26 cellular contexts compared by ENCODE assay signal in genomic region chr2:159753797-159754196, GRCh38. TPM values are rescaled to one million over a fixed set of nuclear protein-coding genes. Genes with fewer than 3 reads are reported as not detected.
DNase-seq lines count a peak whose midpoint lies in the region; ATAC-seq, FAIRE-seq and TF ChIP-seq lines count a peak whose summit lies in the region.
"Had no signal": no experiment of that assay in that cellular context is flagged by ENCODE, and none has a peak within 500 bp of the region (broad histone marks: within the 10 kb centered on the region; RNA-seq: fewer than 3 reads in every experiment).

No MANE protein-coding gene starts in this region.

- no peak for TF ChIP-seq POLR2A in K562 (conservative IDR thresholded peaks at IDR 0.05)

- H3K4me3 Mint-ChIP-seq in GM23338 = no peak overlapping the region
- H3K4me3 Mint-ChIP-seq: activated CD8-positive, alpha-beta memory T cell treated with anti-CD3 and anti-CD28 coated beads, Interleukin-2, amount 10 ng/mL, durations not matched to agents 7 days and 5 days; activated naive CD8-positive, alpha-beta T cell treated with anti-CD3 and anti-CD28 coated beads for 36 hours; activated T-helper 1 cell treated with anti-CD3 and anti-CD28 coated beads, Interleukin-12 subunit alpha, Interleukin-12 subunit beta, Interleukin-2, Interleukin-4 antibody, amounts not matched to agents 30 ng/mL and 10 ng/mL and 1 ng/mL, durations not matched to agents 14 hours and 24 hours and 36 hours; nephron; stimulated activated naive CD8-positive, alpha-beta T cell treated with anti-CD3 and anti-CD28 coated beads, Interleukin-15, Interleukin-2, amounts not matched to agents 100 ng/mL and 50 ng/mL, for 24 hours had no signal

- CTCF ChIA-PET in K562 (lab: Yijun Ruan, JAX; ENCODE audit: low intra/inter-chr PET ratio) (no interaction called here), GM10248 (lab: Yijun Ruan, JAX) (interaction anchor here (1.4 to 2.0 kb wide), 3 partner anchors 9 to 42 kb away, joined by 4 to 7 read pairs (median 6); partner anchors contain the start of gene MARCHF7)

- no peaks in the 10 kb centered on the region for H3K9me2 ChIP-seq in GM23338 (ENCODE audit: insufficient read depth)

- H4K20me1 ChIP-seq in GM23338 (replicated peaks; ENCODE audit: insufficient read depth) = peaks cover 19% of the 10 kb centered on the region
- no peaks in the 10 kb centered on the region for H4K20me1 ChIP-seq in K562 (replicated peaks; ENCODE audit: control insufficient read depth, insufficient read depth, low read length)

- H3K4me2 ChIP-seq in GM23338 = no peak overlapping the region
- H3K4me2 ChIP-seq in K562 (ENCODE audit: insufficient read depth, low read length) = no peak overlapping the region

- H3F3A ChIP-seq in GM23338 (replicated peaks; ENCODE audit: low read depth) = no peaks in the 10 kb centered on the region; the same call in 1 of the 2 replicates

- H3K9me3 Mint-ChIP-seq in GM23338 = no peaks in the 10 kb centered on the region
- H3K9me3 Mint-ChIP-seq: activated naive CD8-positive, alpha-beta T cell treated with anti-CD3 and anti-CD28 coated beads for 36 hours; activated T-helper 1 cell treated with anti-CD3 and anti-CD28 coated beads, Interleukin-12 subunit alpha, Interleukin-12 subunit beta, Interleukin-2, Interleukin-4 antibody, amounts not matched to agents 30 ng/mL and 10 ng/mL and 1 ng/mL, durations not matched to agents 14 hours and 24 hours and 36 hours; nephron; stimulated activated naive CD8-positive, alpha-beta T cell treated with anti-CD3 and anti-CD28 coated beads, Interleukin-15, Interleukin-2, amounts not matched to agents 100 ng/mL and 50 ng/mL, for 24 hours had no signal

- in situ Hi-C loops in K562 (cut with MboI) = no loop called here

- no peaks in the 10 kb centered on the region for H3K9me3 ChIP-seq in K562 (replicated peaks; ENCODE audit: control insufficient read depth, insufficient read depth, low read depth, low read length)
- H3K9me3 ChIP-seq: Caco-2, upper lobe of left lung had no signal

- intact Hi-C loops in K562 (cut with micrococcal nuclease) (no loop called here), sciatic nerve (cut with DNase I) (no loop called here)

- no peak for DNase-seq in GM23338 (ENCODE audit: low spot score)
- DNase-seq in NOMO-1 (lab: John Stamatoyannopoulos, UW; ENCODE audit: unreplicated experiment in 2 of 2) = peak; percentile 62 to 93
- no peak for DNase-seq in K562 (ENCODE audit: extremely low read depth in 1 of 4, low spot score in 3 of 4)
- DNase-seq in sciatic nerve (ENCODE audit: low spot score) = no peak
- DNase-seq in activated gamma-delta T cell (lab: John Stamatoyannopoulos, UW) = no peak
- no peak for DNase-seq in GM10248 (ENCODE audit: extremely low spot score)
- DNase-seq: activated CD4-positive, alpha-beta T cell treated with anti-CD3 and anti-CD28 coated beads for 4 hours; activated CD8-positive, alpha-beta memory T cell treated with anti-CD3 and anti-CD28 coated beads, Interleukin-2, amount 10 ng/mL, durations not matched to agents 7 days and 5 days; activated naive CD8-positive, alpha-beta T cell treated with anti-CD3 and anti-CD28 coated beads for 36 hours; Caco-2; DND-41; effector CD4-positive, alpha-beta T cell; kidney glomerular epithelial cell; NCI-H1694 treated with DMSO at 0.1 percent for 48 hours; NCI-H345; posterior cingulate gyrus had no signal

- no peaks in the 10 kb centered on the region; the same call in 2 of the 3 replicates for H3K4me1 Mint-ChIP-seq in GM23338
- H3K4me1 Mint-ChIP-seq: nephron had no signal

- no peak for TF ChIP-seq EP300 in K562 (IDR thresholded peaks at IDR 0.05; ENCODE audit: low read length)

- TF ChIP-seq RAD21 in K562 (CRISPR knock-in tag; conservative IDR thresholded peaks at IDR 0.05 in 1 of 2, IDR thresholded peaks at IDR 0.05 in 1 of 2) = no peak

- no peaks in the 10 kb centered on the region for H3K27me3 Mint-ChIP-seq in GM23338 (ENCODE audit: insufficient read depth, low read depth, poor library complexity)
- H3K27me3 Mint-ChIP-seq: activated CD8-positive, alpha-beta memory T cell treated with anti-CD3 and anti-CD28 coated beads, Interleukin-2, amount 10 ng/mL, durations not matched to agents 7 days and 5 days; activated naive CD8-positive, alpha-beta T cell treated with anti-CD3 and anti-CD28 coated beads for 36 hours; stimulated activated naive CD8-positive, alpha-beta T cell treated with anti-CD3 and anti-CD28 coated beads, Interleukin-15, Interleukin-2, amounts not matched to agents 100 ng/mL and 50 ng/mL, for 24 hours had no signal

- H3K27ac ChIP-seq in GM23338 (ENCODE audit: low read depth) = 0 out of 2 replicates have a peak overlapping the region, but pooled peaks have one; percentile 27
- H3K27ac ChIP-seq in K562 (ENCODE audit: extremely low read depth, low read depth, low read length) = no peak overlapping the region

- H3K4me3 ChIP-seq in GM23338 (no peak overlapping the region), K562 (no peak overlapping the region)
- H3K4me3 ChIP-seq: upper lobe of left lung had no signal

- POLR2A ChIA-PET in K562 (lab: Yijun Ruan, JAX) = interaction anchor here (0.9 kb wide), 1 partner anchor 9 kb away, joined by 3 read pairs; no protein-coding TSS in a partner anchor
- POLR2A ChIA-PET in GM10248 (lab: Yijun Ruan, JAX) = no interaction called here

- no peaks in the 10 kb centered on the region for H3K4me1 ChIP-seq in GM23338 (ENCODE audit: insufficient read depth)
- no peaks in the 10 kb centered on the region for H3K4me1 ChIP-seq in K562 (replicated peaks in 1 of 2; ENCODE audit: control insufficient read depth in 2 of 2, insufficient read depth in 2 of 2, low read length in 2 of 2)

- peaks cover 81% of the 10 kb centered on the region for H3K79me2 ChIP-seq in GM23338 (replicated peaks; ENCODE audit: insufficient read depth)
- H3K79me2 ChIP-seq in K562 (ENCODE audit: control insufficient read depth, insufficient read depth, low read length) = peaks cover 60% of the 10 kb centered on the region

- H3K9ac ChIP-seq in K562 (ENCODE audit: insufficient read depth in 1 of 2, low read depth in 2 of 2, low read length in 2 of 2) = no peak overlapping the region

- H3K27ac Mint-ChIP-seq in GM23338 = no peak overlapping the region
- H3K27ac Mint-ChIP-seq: activated CD8-positive, alpha-beta memory T cell treated with anti-CD3 and anti-CD28 coated beads, Interleukin-2, amount 10 ng/mL, durations not matched to agents 7 days and 5 days; activated naive CD8-positive, alpha-beta T cell treated with anti-CD3 and anti-CD28 coated beads for 36 hours; activated T-helper 1 cell treated with anti-CD3 and anti-CD28 coated beads, Interleukin-12 subunit alpha, Interleukin-12 subunit beta, Interleukin-2, Interleukin-4 antibody, amounts not matched to agents 30 ng/mL and 10 ng/mL and 1 ng/mL, durations not matched to agents 14 hours and 24 hours and 36 hours; nephron; stimulated activated naive CD8-positive, alpha-beta T cell treated with anti-CD3 and anti-CD28 coated beads, Interleukin-15, Interleukin-2, amounts not matched to agents 100 ng/mL and 50 ng/mL, for 24 hours had no signal

- H3K27me3 ChIP-seq in GM23338 (ENCODE audit: insufficient read depth) (no peaks in the 10 kb centered on the region), K562 (ENCODE audit: control insufficient read depth in 2 of 2, insufficient read depth in 2 of 2, low read length in 2 of 2) (no peaks in the 10 kb centered on the region)
- H3K27me3 ChIP-seq: upper lobe of left lung had no signal

- no peaks in the 10 kb centered on the region for H3K9me1 ChIP-seq in K562 (ENCODE audit: control insufficient read depth, insufficient read depth, low read length)

- WGBS in K562 (ENCODE audit: insufficient coverage, low coverage, missing lambda C conversion rate) = 99% methylated on average over 4 of the region's 4 CpGs

- TF ChIP-seq CTCF in GM23338 (conservative IDR thresholded peaks at IDR 0.05; ENCODE audit: low read depth in 2 of 2) (no peak), K562 (IDR thresholded peaks at IDR 0.05 in 2 of 3, conservative IDR thresholded peaks at IDR 0.05 in 1 of 3; ENCODE audit: insufficient read depth in 2 of 3, low read depth in 1 of 3, low read length in 3 of 3) (no peak), GM10248 (IDR thresholded peaks at IDR 0.05; ENCODE audit: control extremely low read depth, extremely low read depth, low read depth, missing control alignments) (no peak)

- peaks cover 14% of the 10 kb centered on the region for H3K36me3 ChIP-seq in GM23338 (ENCODE audit: insufficient read depth)
- peaks cover 88% of the 10 kb centered on the region for H3K36me3 ChIP-seq in K562 (ENCODE audit: control insufficient read depth, insufficient read depth, low read length)

- ATAC-seq in GM23338 = no peak
- no peak for ATAC-seq in K562
- ATAC-seq in sciatic nerve = peak; percentile 15
- no peak for ATAC-seq in GM21529 (IDR thresholded peaks at IDR 0.05; ENCODE audit: unreplicated experiment)
- ATAC-seq in HG03280 (IDR thresholded peaks at IDR 0.05; ENCODE audit: unreplicated experiment) = no peak
- ATAC-seq: activated CD8-positive, alpha-beta memory T cell treated with anti-CD3 and anti-CD28 coated beads, Interleukin-2, amount 10 ng/mL, durations not matched to agents 7 days and 5 days; esophagus mucosa; Panc1; SK-N-SH treated with all-trans-retinoic acid at 6 μM for 48 hours had no signal

- H2AFZ ChIP-seq in GM23338 (no peak overlapping the region), K562 (ENCODE audit: low read depth, low read length) (no peak overlapping the region)

- peaks cover 52% of the 10 kb centered on the region for H3K36me3 Mint-ChIP-seq in GM23338 (ENCODE audit: low read depth)

- peak; percentile 54 for FAIRE-seq in K562 (lab: Jason Lieb, UNC)
- FAIRE-seq: frontal cortex had no signal

- no TSS peak for BruUV-seq in K562 (replicated peaks; lab: Mats Ljungman, UMichigan)

RNA-seq across cellular contexts. Expression of gene MARCHF7, which starts 41.5 kb away (rescaled TPM):
- total RNA-seq in GM23338 (2014; rRNA removed; shearing (Covaris generic)) = 142 and 170 TPM in 2 replicates
- polyA plus RNA-seq in GM23338 (2016; fragmentation: Nextera tagmentation; extraction: Ambion mirVana) (74.2 and 101 TPM in 2 replicates), K562 (2011; rRNA removed) (59.4 and 65.1 TPM in 2 replicates), K562 (2014; fragmentation: Illumina TruSeq; extraction: Trizol) (103 and 137 TPM in 2 replicates), K562 (2014; fragmentation: Nextera tagmentation; extraction: Ambion mirVana) (100 to 1,000 TPM in 1 of 2 experiments, 10 to 100 TPM in 1; 86.7 to 106 TPM), K562 (2014; rRNA removed) (50.7 and 58.2 TPM in 2 replicates)
- 54.6 and 159 TPM in 2 replicates for total RNA-seq in K562 (2011; cell fraction: chromatin; rRNA removed; ENCODE audit: low replicate concordance)
- total RNA-seq in K562 (2011; cell fraction: nucleolus; rRNA removed) = 18.2 and 23.3 TPM in 2 replicates
- 32.9 and 50.8 TPM in 2 replicates for total RNA-seq in K562 (2011; cell fraction: nucleoplasm; rRNA removed)
- total RNA-seq in K562 (2014; rRNA removed) (53.3 and 58.8 TPM in 2 replicates), K562 (2014; rRNA removed; fragmentation: Illumina TruSeq; extraction: Trizol) (117 and 143 TPM in 2 replicates), K562 (2015; rRNA removed; fragmentation: Illumina TruSeq; extraction: Trizol) (118 and 130 TPM in 2 replicates), K562 (2021) (80.5 and 84.9 TPM in 2 replicates), sciatic nerve (92.2 TPM)
- 8.2 and 21.8 TPM in 2 replicates for polyA plus RNA-seq in K562 (2011; cell fraction: cytosol; rRNA removed)
- 40.9 and 56.7 TPM in 2 replicates for polyA plus RNA-seq in K562 (2011; cell fraction: nucleus; rRNA removed)
- polyA plus RNA-seq in K562 (2012) = 59.4 and 78.8 TPM in 2 replicates
- polyA minus RNA-seq in K562 (2011; rRNA and poly(A)+ RNA removed) = 67.6 and 108 TPM in 2 replicates
- 46.2 and 52.4 TPM in 2 replicates for polyA minus RNA-seq in K562 (2011; cell fraction: cytosol; rRNA and poly(A)+ RNA removed)
- polyA minus RNA-seq in K562 (2011; cell fraction: nucleus; rRNA and poly(A)+ RNA removed) = 32.7 and 58.6 TPM in 2 replicates

RNA-seq across cellular contexts. Expression of gene CD302, which starts 44.2 kb away (rescaled TPM):
- 1.9 and 2.4 TPM in 2 replicates for total RNA-seq in GM23338 (2014; rRNA removed; shearing (Covaris generic))
- 1.4 and 1.6 TPM in 2 replicates for polyA plus RNA-seq in GM23338 (2016; fragmentation: Nextera tagmentation; extraction: Ambion mirVana)
- total RNA-seq in K562 (2011; cell fraction: chromatin; rRNA removed; ENCODE audit: low replicate concordance) = 0.14 TPM in 1 of 2 replicates, not detected in the other
- total RNA-seq in K562 (2011; cell fraction: nucleolus; rRNA removed) = not detected in 2 replicates
- not detected in 2 replicates for total RNA-seq in K562 (2011; cell fraction: nucleoplasm; rRNA removed)
- not detected in 2 replicates for total RNA-seq in K562 (2014; rRNA removed)
- total RNA-seq in K562 (2014; rRNA removed; fragmentation: Illumina TruSeq; extraction: Trizol) = 0.04 TPM in 1 of 2 replicates, not detected in the other
- total RNA-seq in K562 (2015; rRNA removed; fragmentation: Illumina TruSeq; extraction: Trizol) = not detected in 2 replicates
- total RNA-seq in K562 (2021) = 0.07 and 0.11 TPM in 2 replicates
- polyA plus RNA-seq in K562 (2011; rRNA removed) = 0.01 and 0.03 TPM in 2 replicates
- polyA plus RNA-seq in K562 (2011; cell fraction: cytosol; rRNA removed) = 0.01 TPM in 1 of 2 replicates, not detected in the other
- polyA plus RNA-seq in K562 (2011; cell fraction: nucleus; rRNA removed) = 0.04 TPM in 1 of 2 replicates, not detected in the other
- 0.03 TPM in 2 replicates for polyA plus RNA-seq in K562 (2012)
- not detected in 2 replicates for polyA plus RNA-seq in K562 (2014; fragmentation: Illumina TruSeq; extraction: Trizol)
- under 1 TPM in 1 of 2 experiments, not detected in 1; 0.04 TPM for polyA plus RNA-seq in K562 (2014; fragmentation: Nextera tagmentation; extraction: Ambion mirVana)
- not detected in 2 replicates for polyA plus RNA-seq in K562 (2014; rRNA removed)
- 0.04 TPM in 1 of 2 replicates, not detected in the other for polyA minus RNA-seq in K562 (2011; rRNA and poly(A)+ RNA removed)
- not detected in 2 replicates for polyA minus RNA-seq in K562 (2011; cell fraction: cytosol; rRNA and poly(A)+ RNA removed)
- 0.13 and 0.22 TPM in 2 replicates for polyA minus RNA-seq in K562 (2011; cell fraction: nucleus; rRNA and poly(A)+ RNA removed)
- 47.1 TPM for total RNA-seq in sciatic nerve

Comparison
In these comparisons a context has a peak if more than half of its experiments do, and no peak if none do; other contexts are left out.
1. DNase-seq: peak in NOMO-1 (2 of 2); none in GM23338 (single experiment), K562 (0 of 4), sciatic nerve (single experiment), activated gamma-delta T cell (single experiment) and GM10248 (single experiment).
2. RNA of gene CD302, which starts 44.2 kb away (total RNA-seq): 47.1 TPM in sciatic nerve (single experiment); 1.9 to 2.4 TPM in GM23338 and 0.04 to 0.14 TPM in K562; every median in the first group is over 10 times any median in the second.